Comparison of ENCODE assay signal across 15 cellular contexts in the genomic region with DNA sequence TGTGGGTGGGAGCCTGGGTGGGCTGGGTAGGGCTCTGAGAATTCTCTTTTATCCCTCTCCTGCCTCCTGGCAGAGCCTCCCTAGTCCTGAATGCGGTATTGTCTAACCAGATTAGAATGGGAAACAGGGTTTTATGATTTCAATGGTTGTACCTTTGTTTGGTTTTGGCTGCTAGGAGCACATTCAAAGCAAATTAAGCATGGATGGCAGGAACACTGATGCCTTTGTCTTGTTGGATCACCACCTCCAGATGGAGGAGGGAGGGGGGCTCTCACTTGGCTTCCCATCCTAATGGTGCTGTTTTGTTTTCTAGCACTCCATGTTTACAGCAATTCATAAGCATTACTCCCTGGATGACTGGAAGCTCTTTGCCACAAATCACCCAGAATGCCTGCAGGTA. TPM values are rescaled to one million over a fixed set of nuclear protein-coding genes. Genes with fewer than 3 reads are reported as not detected.
DNase-seq lines count a peak whose midpoint lies in the region; ATAC-seq, FAIRE-seq and TF ChIP-seq lines count a peak whose summit lies in the region.
"Had no signal": no experiment of that assay in that cellular context is flagged by ENCODE, and none has a peak within 500 bp of the region (broad histone marks: within the 10 kb centered on the region; RNA-seq: fewer than 3 reads in every experiment).

No MANE protein-coding gene starts in this region.

- no peak overlapping the region for H3K9ac ChIP-seq in HepG2 (ENCODE audit: insufficient read depth, low read depth, low read length)

- CTCF ChIA-PET in HepG2 (lab: Yijun Ruan, JAX; ENCODE audit: low intra/inter-chr PET ratio, low total read pairs) = no interaction called here

- peak; percentile 45 for DNase-seq in HepG2 (ENCODE audit: low spot score)
- DNase-seq in right lobe of liver = no peak
- peak; percentile 98 for DNase-seq in NCI-H748 (lab: John Stamatoyannopoulos, UW; ENCODE audit: unreplicated experiment)
- peak; percentile 16 to 41 for DNase-seq in hippocampal formation (lab: John Stamatoyannopoulos, UW)
- DNase-seq in urothelium cell line (ENCODE audit: low spot score) = peak; percentile 44
- DNase-seq in GDM1 (lab: John Stamatoyannopoulos, UW) = no peak
- DNase-seq in NCI-H1930 (lab: John Stamatoyannopoulos, UW) = no peak
- DNase-seq: aorta, H7, Karpas-422, mesenchymal stem cell had no signal

- WGBS in HepG2 (ENCODE audit: low lambda C conversion rate) = 11% methylated on average over 1 of the region's 1 CpG
- 86% methylated on average over 1 of the region's 1 CpG for WGBS in right lobe of liver (ENCODE audit: insufficient coverage, low coverage, low lambda C conversion rate, missing lambda C conversion rate)

- no peak overlapping the region for H3K27ac ChIP-seq in HepG2 (ENCODE audit: extremely low read length, insufficient read depth, low read length)
- H3K27ac ChIP-seq in right lobe of liver = no peak overlapping the region
- H3K27ac ChIP-seq: SJCRH30, thoracic aorta had no signal

- FAIRE-seq in HepG2 (lab: Jason Lieb, UNC) (no peak), urothelium cell line (lab: Jason Lieb, UNC) (no peak)

- intact Hi-C loops in HepG2 (cut with micrococcal nuclease; ENCODE audit: unreplicated experiment) (no loop called here), right lobe of liver (cut with DNase I) (loop anchor here in 1 of 2 donors (10.0 kb wide), 1 partner anchor 75 kb away; no protein-coding TSS in a partner anchor)

- H4K20me1 ChIP-seq in HepG2 (ENCODE audit: insufficient read depth, low read length) = no peaks in the 10 kb centered on the region

- no TSS peak for BruUV-seq in HepG2 (replicated peaks; lab: Mats Ljungman, UMichigan)

- H3K27me3 ChIP-seq in HepG2 (ENCODE audit: control insufficient read depth in 1 of 2, insufficient read depth in 2 of 2, low read length in 2 of 2) (peaks cover 0 to 25% of the 10 kb centered on the region in 2 experiments; a peak in 2 of 5 replicates), right lobe of liver (no peaks in the 10 kb centered on the region)
- H3K27me3 ChIP-seq: SJCRH30 had no signal

- H3K4me2 ChIP-seq in HepG2 (ENCODE audit: low read depth, low read length) = no peak overlapping the region

- ATAC-seq in HepG2 = peak; percentile 47; the same call in 1 of the 3 replicates
- ATAC-seq in right lobe of liver = no peak
- ATAC-seq in GM18511 (IDR thresholded peaks at IDR 0.05; ENCODE audit: unreplicated experiment) = no peak
- ATAC-seq: activated T-helper 17 cell treated with anti-CD3 and anti-CD28 coated beads, Interleukin-2, amount 50 U/mL, for 72 hours had no signal

- no peaks in the 10 kb centered on the region for H3K79me2 ChIP-seq in HepG2 (ENCODE audit: insufficient read depth, low read length)

- no peak for TF ChIP-seq POLR2A in HepG2 (IDR thresholded peaks at IDR 0.05; ENCODE audit: insufficient read depth in 1 of 2, low read depth in 2 of 2, low read length in 2 of 2)
- no peak for TF ChIP-seq POLR2A in right lobe of liver (IDR thresholded peaks at IDR 0.05)

- H3K4me3 ChIP-seq in HepG2 (replicated peaks in 1 of 3; ENCODE audit: insufficient read depth in 1 of 3, low read depth in 2 of 3, low read length in 3 of 3) (no peak overlapping the region), right lobe of liver (no peak overlapping the region)
- H3K4me3 ChIP-seq: SJCRH30, thoracic aorta had no signal

- no peaks in the 10 kb centered on the region for H3K9me3 ChIP-seq in HepG2 (ENCODE audit: low read length)
- H3K9me3 ChIP-seq in right lobe of liver = no peaks in the 10 kb centered on the region
- H3K9me3 ChIP-seq: SJCRH30, thoracic aorta had no signal

- H3K36me3 ChIP-seq in HepG2 (replicated peaks in 1 of 2; ENCODE audit: control insufficient read depth in 1 of 2, insufficient read depth in 2 of 2, low read length in 2 of 2) (no peaks in the 10 kb centered on the region), right lobe of liver (no peaks in the 10 kb centered on the region)

- POLR2A ChIA-PET in HepG2 (lab: Yijun Ruan, JAX) = no interaction called here

- no peak for TF ChIP-seq EP300 in HepG2 (IDR thresholded peaks at IDR 0.05; ENCODE audit: low read depth in 2 of 2, low read length in 2 of 2)
- no peak for TF ChIP-seq EP300 in HepG2 (CRISPR knock-in tag; IDR thresholded peaks at IDR 0.05; ENCODE audit: borderline replicate concordance)

- no peak for TF ChIP-seq RAD21 in HepG2 (CRISPR knock-in tag; IDR thresholded peaks at IDR 0.05)

- H2AFZ ChIP-seq in HepG2 (ENCODE audit: low read length) = no peak overlapping the region

- TF ChIP-seq CTCF in HepG2 (CRISPR knock-in tag; IDR thresholded peaks at IDR 0.05) (no peak), right lobe of liver (IDR thresholded peaks at IDR 0.05) (no peak)

- H3K4me1 ChIP-seq in HepG2 (ENCODE audit: insufficient read depth, low read length) (no peaks in the 10 kb centered on the region), right lobe of liver (peaks cover 0 to 4% (median 0%) of the 10 kb centered on the region in 4 donors)
- H3K4me1 ChIP-seq: SJCRH30 had no signal

- in situ Hi-C loops in HepG2 (cut with HindIII; ENCODE audit: extremely low pct_ligation_motif_present, low pct_unique_long_range_greater_than_20kb) = no loop called here

TF ChIP-seq in HepG2, 621 proteins besides CTCF, POLR2A, EP300 and RAD21:
- TF ChIP-seq RCOR2 (CRISPR knock-in tag; IDR thresholded peaks at IDR 0.05) (no peak), SOX13 (IDR thresholded peaks at IDR 0.05) (no peak), SOX13 (CRISPR knock-in tag; conservative IDR thresholded peaks at IDR 0.05 in 1 of 2, IDR thresholded peaks at IDR 0.05 in 1 of 2) (peak in 1 of 2 experiments; percentile 67; a peak in 2 of 4 replicates), ZNF234 (CRISPR knock-in tag; conservative IDR thresholded peaks at IDR 0.05) (no peak), TBX2 (CRISPR knock-in tag; IDR thresholded peaks at IDR 0.05; ENCODE audit: borderline replicate concordance) (0 out of 2 replicates have a peak, but pooled peaks have one; percentile 22)
TF ChIP-seq in HepG2: peak in this region for 2.

RNA-seq across cellular contexts. Expression of gene GMPR, which starts 11.6 kb away (rescaled TPM):
- not detected in 2 replicates for total RNA-seq in HepG2 (2016; rRNA removed; fragmentation: Illumina TruSeq; extraction: Trizol)
- total RNA-seq in HepG2 (2016; cell fraction: cytosol; rRNA removed; fragmentation: Illumina TruSeq; extraction: Trizol; ENCODE audit: low read depth) = not detected in 2 replicates
- not detected in 2 replicates for total RNA-seq in HepG2 (2016; cell fraction: insoluble cytoplasmic fraction; rRNA removed; fragmentation: Illumina TruSeq; extraction: Trizol)
- not detected in 2 replicates for total RNA-seq in HepG2 (2016; cell fraction: membrane; rRNA removed; fragmentation: Illumina TruSeq; extraction: Trizol)
- not detected in 2 replicates for total RNA-seq in HepG2 (2016; cell fraction: nucleus; rRNA removed; fragmentation: Illumina TruSeq; extraction: Trizol)
- polyA plus RNA-seq in HepG2 (2011; rRNA removed) = not detected in 2 replicates
- not detected in 2 replicates for polyA plus RNA-seq in HepG2 (2011; cell fraction: cytosol; rRNA removed)
- polyA plus RNA-seq in HepG2 (2011; cell fraction: nucleus; rRNA removed) = not detected in 2 replicates
- 0.20 TPM in 1 of 2 replicates, not detected in the other for polyA plus RNA-seq in HepG2 (2012)
- polyA plus RNA-seq in HepG2 (2016; cell fraction: cytosol; fragmentation: Illumina TruSeq; extraction: Trizol; ENCODE audit: low read depth) = not detected in 2 replicates
- polyA plus RNA-seq in HepG2 (2016; cell fraction: insoluble cytoplasmic fraction; fragmentation: Illumina TruSeq; extraction: Trizol; ENCODE audit: low read depth) = not detected in 2 replicates
- not detected in 2 replicates for polyA plus RNA-seq in HepG2 (2016; cell fraction: membrane; fragmentation: Illumina TruSeq; extraction: Trizol; ENCODE audit: low read depth)
- not detected in 2 replicates for polyA plus RNA-seq in HepG2 (2016; cell fraction: nucleus; fragmentation: Illumina TruSeq; extraction: Trizol; ENCODE audit: insufficient read depth, low read depth)
- 0.60 and 1.2 TPM in 2 replicates for polyA minus RNA-seq in HepG2 (2011; rRNA and poly(A)+ RNA removed; ENCODE audit: low replicate concordance)
- not detected in 2 replicates for polyA minus RNA-seq in HepG2 (2011; cell fraction: cytosol; rRNA and poly(A)+ RNA removed)
- polyA minus RNA-seq in HepG2 (2011; cell fraction: nucleus; rRNA and poly(A)+ RNA removed) = not detected in 2 replicates
- 1 to 10 TPM; 3.7 to 6.5 (median 4.9) TPM for total RNA-seq in right lobe of liver

Comparison
In these comparisons a context has a peak if more than half of its experiments do, and no peak if none do; other contexts are left out.
1. DNase-seq: peak in HepG2 (single experiment), NCI-H748 (single experiment), hippocampal formation (2 of 2) and urothelium cell line (single experiment); none in right lobe of liver (0 of 3), GDM1 (single experiment) and NCI-H1930 (0 of 2).